In the genomic region with DNA sequence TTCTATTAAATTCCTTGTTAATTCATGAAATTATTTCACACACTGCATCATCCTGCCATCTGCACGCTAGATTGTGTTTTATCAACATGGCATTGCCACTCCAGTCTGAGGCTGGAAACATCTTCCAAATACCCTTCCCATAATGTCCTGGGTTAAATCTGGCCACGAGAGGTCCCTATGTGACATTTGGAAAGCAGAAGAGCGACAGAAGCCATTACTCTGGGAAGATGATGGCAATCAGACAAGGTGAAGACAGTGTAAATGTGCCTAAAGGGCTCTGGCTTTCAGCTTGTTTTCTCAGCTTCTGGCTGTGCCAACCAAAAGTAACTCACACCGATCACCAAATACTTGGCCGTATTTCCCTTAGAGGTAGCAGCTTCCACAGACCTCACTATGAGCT, we compare ENCODE assay signal across 1 cellular context.
TF ChIP-seq lines count a peak whose summit lies in the region.

No MANE protein-coding gene starts in this region.

TF ChIP-seq in H1, 55 proteins besides CTCF, POLR2A, EP300 and RAD21 (continued from another document):
- TF ChIP-seq SP1 (IDR thresholded peaks at IDR 0.05; ENCODE audit: low read depth, low read length) (no peak), EZH2 (IDR thresholded peaks at IDR 0.05; ENCODE audit: low read depth, low read length, severe bottlenecking) (no peak), BRCA1 (IDR thresholded peaks at IDR 0.05; ENCODE audit: low read depth, low read length) (no peak), FOSL1 (IDR thresholded peaks at IDR 0.05; ENCODE audit: insufficient read depth, low read depth, low read length) (no peak), RXRA (IDR thresholded peaks at IDR 0.05; ENCODE audit: insufficient read depth, low read depth, low read length) (no peak), TAF1 (IDR thresholded peaks at IDR 0.05; ENCODE audit: low read depth, low read length) (no peak), CHD2 (IDR thresholded peaks at IDR 0.05; ENCODE audit: low read length) (no peak), GTF2F1 (IDR thresholded peaks at IDR 0.05; ENCODE audit: borderline replicate concordance, low read depth, low read length) (no peak)
